Comparison of ENCODE assay signal across 25 cellular contexts in the genomic region with DNA sequence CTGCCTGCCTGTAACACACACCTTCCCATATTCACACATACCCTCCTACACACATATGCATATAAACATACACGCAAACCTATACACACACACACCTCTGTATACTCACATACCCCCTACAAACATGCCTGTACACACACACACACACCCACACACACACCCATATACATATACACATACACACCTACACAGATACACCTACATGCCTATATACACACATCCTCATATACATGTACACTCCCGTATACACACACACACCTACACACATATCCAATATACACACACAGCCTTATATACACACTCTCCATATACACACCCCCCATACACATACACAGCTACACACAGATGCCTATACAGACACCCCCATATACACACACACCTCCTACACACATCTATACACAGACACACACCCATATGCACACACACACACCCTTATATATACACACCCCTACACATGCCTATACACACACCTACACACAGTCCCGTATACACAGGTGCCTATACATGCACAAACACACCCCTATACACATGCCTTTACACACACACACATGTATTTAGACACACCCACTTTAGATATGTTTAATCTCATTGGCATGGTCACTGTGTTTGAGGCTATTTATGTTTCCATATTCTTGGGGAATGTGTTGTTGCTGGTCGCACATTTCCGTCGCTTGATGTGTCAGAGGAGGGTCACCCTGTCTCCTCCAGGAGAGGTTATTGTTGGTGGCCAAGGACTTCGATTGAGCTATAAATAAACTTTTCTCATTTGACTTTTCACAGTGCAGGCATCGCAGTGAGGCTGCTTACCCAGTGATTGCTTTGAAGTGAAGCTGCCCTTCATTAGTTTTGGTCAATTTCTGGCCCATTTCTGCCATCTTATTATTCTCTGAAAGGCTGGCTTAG.
"Had no signal": no experiment of that assay in that cellular context is flagged by ENCODE, and none has a peak within 500 bp of the region (broad histone marks: within the 10 kb centered on the region; RNA-seq: fewer than 3 reads in every experiment).

No MANE protein-coding gene starts in this region.

- H3K27ac ChIP-seq: breast epithelium, Peyer's patch, SK-N-MC had no signal

- H3K27me3 ChIP-seq: breast epithelium, Peyer's patch had no signal

- H3K9me3 ChIP-seq: breast epithelium, Peyer's patch had no signal

- DNase-seq: activated B cell treated with CpG ODN at 0.5 μM for 24 hours; activated CD4-positive, alpha-beta T cell treated with anti-CD3 and anti-CD28 coated beads for 1 hour; activated CD4-positive, alpha-beta T cell treated with anti-CD3 and anti-CD28 coated beads, Interleukin-2, amount 10 ng/mL, durations not matched to agents 24 days and 14 days; activated CD4-positive, alpha-beta T cell treated with anti-CD3 and anti-CD28 coated beads, Interleukin-2, amount 50 U/mL, for 48 hours; activated CD8-positive, alpha-beta memory T cell treated with anti-CD3 and anti-CD28 coated beads, Interleukin-2, amount 10 ng/mL, durations not matched to agents 7 days and 5 days; activated effector memory CD4-positive, alpha-beta T cell treated with Interleukin-2 at 50 U/mL for 16 hours; activated naive CD4-positive, alpha-beta T cell; activated T-cell treated with anti-CD3 and anti-CD28 coated beads, Interleukin-2, amount 50 U/mL, for 24 hours; aorta; Karpas-422; MM.1S; NCI-H1105; NCI-H1436; NCI-H187; NCI-H2081; NCI-H446; NCI-H524; Peyer's patch; SIG-M5; T-cell; T-helper 2 cell; T1000 had no signal

- ATAC-seq: activated CD8-positive, alpha-beta memory T cell treated with anti-CD3 and anti-CD28 coated beads, Interleukin-2, amount 10 ng/mL, durations not matched to agents 7 days and 5 days; K562; T-cell had no signal

- H3K36me3 ChIP-seq: breast epithelium had no signal

- H3K4me1 ChIP-seq: breast epithelium, Peyer's patch had no signal

- H3K4me3 ChIP-seq: breast epithelium, K562, Peyer's patch, SK-N-MC had no signal
